ENCODE assay signal across 21 cellular contexts in genomic region chr9:36780186-36780585, GRCh38.
"Had no signal": no experiment of that assay in that cellular context is flagged by ENCODE, and none has a peak within 500 bp of the region (broad histone marks: within the 10 kb centered on the region; RNA-seq: fewer than 3 reads in every experiment).

No MANE protein-coding gene starts in this region.

- H3K4me2 ChIP-seq: smooth muscle cell had no signal

- H3K4me1 ChIP-seq: adrenal gland, ascending aorta, colonic mucosa, left lung, right lobe of liver, thyroid gland, upper lobe of right lung had no signal

- ATAC-seq: activated naive CD4-positive, alpha-beta T cell treated with anti-CD3 and anti-CD28 coated beads, Interleukin-2, amount 50 U/mL, for 72 hours; left lung; SK-N-SH treated with all-trans-retinoic acid at 6 μM for 48 hours; stimulated activated naive B cell treated with anti-CD40 and anti-IgM and Interleukin-4, amounts not matched to agents 10 μg/mL and 1 μg/mL and 100 μg/mL, for 72 hours; upper lobe of right lung had no signal

- H3K9me3 Mint-ChIP-seq: activated naive CD4-positive, alpha-beta T cell treated with anti-CD3 and anti-CD28 coated beads, Interleukin-2, amount 50 U/mL, for 72 hours; endodermal cell; stimulated activated naive B cell treated with anti-CD40 and anti-IgM and Interleukin-4, amounts not matched to agents 10 μg/mL and 1 μg/mL and 100 μg/mL, for 72 hours had no signal

- H3K36me3 Mint-ChIP-seq: activated naive CD4-positive, alpha-beta T cell treated with anti-CD3 and anti-CD28 coated beads, Interleukin-2, amount 50 U/mL, for 72 hours; stimulated activated naive B cell treated with anti-CD40 and anti-IgM and Interleukin-4, amounts not matched to agents 10 μg/mL and 1 μg/mL and 100 μg/mL, for 72 hours had no signal

- H3K4me3 ChIP-seq: adrenal gland, ascending aorta, colonic mucosa, left lung, right lobe of liver, smooth muscle cell, thyroid gland, upper lobe of right lung had no signal

- H3K27ac ChIP-seq: adrenal gland, ascending aorta, brain microvascular endothelial cell, colonic mucosa, left lung, right lobe of liver, thyroid gland, upper lobe of right lung had no signal

- H3K9me3 ChIP-seq: adrenal gland, ascending aorta, colonic mucosa, left lung, right lobe of liver, thyroid gland, upper lobe of right lung had no signal

- H3K4me3 Mint-ChIP-seq: endodermal cell; stimulated activated naive B cell treated with anti-CD40 and anti-IgM and Interleukin-4, amounts not matched to agents 10 μg/mL and 1 μg/mL and 100 μg/mL, for 72 hours had no signal

- H3K27ac Mint-ChIP-seq: activated naive CD4-positive, alpha-beta T cell treated with anti-CD3 and anti-CD28 coated beads, Interleukin-2, amount 50 U/mL, for 72 hours; endodermal cell; stimulated activated naive B cell treated with anti-CD40 and anti-IgM and Interleukin-4, amounts not matched to agents 10 μg/mL and 1 μg/mL and 100 μg/mL, for 72 hours had no signal

- H3K36me3 ChIP-seq: adrenal gland, ascending aorta, brain microvascular endothelial cell, colonic mucosa, left lung, right lobe of liver, thyroid gland, upper lobe of right lung had no signal

- H3K27me3 ChIP-seq: adrenal gland, ascending aorta, colonic mucosa, right lobe of liver, thyroid gland had no signal

- H3K4me1 Mint-ChIP-seq: stimulated activated naive B cell treated with anti-CD40 and anti-IgM and Interleukin-4, amounts not matched to agents 10 μg/mL and 1 μg/mL and 100 μg/mL, for 72 hours had no signal

- DNase-seq: activated CD4-positive, alpha-beta T cell treated with anti-CD3 and anti-CD28 coated beads for 1 hour; activated CD4-positive, alpha-beta T cell treated with anti-CD3 and anti-CD28 coated beads, Interleukin-2, amount 50 U/mL, for 1 hour; activated gamma-delta T cell treated with Interleukin-2 at 50 U/mL for 16 hours; activated T-cell treated with anti-CD3 and anti-CD28 coated beads, Interleukin-2, amount 50 U/mL, for 1 hour; adrenal gland; brain microvascular endothelial cell; central memory CD4-positive, alpha-beta T cell; colonic mucosa; endodermal cell; foreskin fibroblast; left lung; nucleus accumbens; right lobe of liver; stimulated activated CD4-positive, alpha-beta T cell treated with anti-CD3 and anti-CD28 coated beads, Interleukin-15, amount 100 ng/mL, for 24 hours; stimulated activated naive B cell treated with anti-CD40 and anti-IgM and Interleukin-4, amounts not matched to agents 10 μg/mL and 1 μg/mL and 100 μg/mL, for 72 hours; thyroid gland; upper lobe of right lung had no signal
